In the genomic region with DNA sequence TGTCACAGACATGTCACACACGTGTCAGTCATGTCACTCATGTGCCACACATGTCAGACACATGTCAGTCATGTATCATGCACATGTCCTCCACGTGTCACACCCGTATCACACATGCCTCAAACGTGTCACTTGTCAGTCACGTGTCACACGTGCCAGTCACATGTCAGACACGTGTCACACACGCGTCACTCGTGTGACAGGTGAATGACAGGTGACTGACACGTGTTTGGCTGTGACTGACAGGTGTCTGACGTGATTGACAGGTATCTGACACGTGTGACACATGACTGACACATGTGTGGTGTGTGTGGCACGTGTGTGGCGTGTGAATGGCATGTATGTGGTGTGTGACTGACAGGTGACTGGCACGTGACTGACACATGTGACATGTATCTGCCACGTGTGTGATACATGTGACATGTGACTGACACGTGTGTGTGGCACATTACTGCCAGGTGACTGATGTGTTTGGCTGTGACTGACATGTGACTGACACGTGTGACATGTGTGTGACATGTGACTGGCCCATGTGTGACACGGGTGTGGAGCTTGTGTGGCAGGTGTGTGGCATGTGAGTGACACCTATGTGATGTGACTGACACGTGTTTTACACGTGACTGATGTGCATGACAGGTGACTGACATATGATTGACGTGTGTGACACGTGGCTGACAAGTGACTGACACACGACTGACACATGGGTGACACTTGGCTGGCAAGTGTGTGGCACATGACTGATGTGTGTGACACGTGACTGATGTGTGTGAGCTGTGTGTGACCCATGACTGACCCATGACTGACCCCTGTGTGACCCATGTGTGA, we compare ENCODE assay signal across 32 cellular contexts.
"Had no signal": no experiment of that assay in that cellular context is flagged by ENCODE, and none has a peak within 500 bp of the region (broad histone marks: within the 10 kb centered on the region; RNA-seq: fewer than 3 reads in every experiment).

No MANE protein-coding gene starts in this region.

- H3K9me3 Mint-ChIP-seq: activated CD8-positive, alpha-beta T cell treated with anti-CD3 and anti-CD28 coated beads for 36 hours; activated naive CD4-positive, alpha-beta T cell treated with anti-CD3 and anti-CD28 coated beads, Interleukin-2, amount 50 U/mL, for 24 hours; activated naive CD8-positive, alpha-beta T cell treated with anti-CD3 and anti-CD28 coated beads, Interleukin-2, amount 50 U/mL, for 24 hours; activated T-cell treated with anti-CD3 and anti-CD28 coated beads, Interleukin-2, amount 50 U/mL, for 4 hours; activated T-helper 17 cell treated with anti-CD3 and anti-CD28 coated beads, Interleukin-2, amount 50 U/mL, for 72 hours; stimulated activated effector memory CD8-positive, alpha-beta T cell treated with anti-CD3 and anti-CD28 coated beads, Interleukin-12 subunit alpha, Interleukin-12 subunit beta, amount 100 ng/mL, for 72 hours had no signal

- H3K27ac ChIP-seq: epithelial cell of prostate, esophagus squamous epithelium, gastrocnemius medialis, pancreas, prostate gland, sigmoid colon, suprapubic skin, tibial artery, WERI-Rb-1 had no signal

- FAIRE-seq: colon, endometrium, keratinocyte, pancreas, small intestine had no signal

- H3K4me3 Mint-ChIP-seq: activated CD8-positive, alpha-beta T cell treated with anti-CD3 and anti-CD28 coated beads for 36 hours; activated naive CD4-positive, alpha-beta T cell treated with anti-CD3 and anti-CD28 coated beads, Interleukin-2, amount 50 U/mL, for 24 hours; activated naive CD8-positive, alpha-beta T cell treated with anti-CD3 and anti-CD28 coated beads, Interleukin-2, amount 50 U/mL, for 24 hours; activated T-cell treated with anti-CD3 and anti-CD28 coated beads, Interleukin-2, amount 50 U/mL, for 4 hours; activated T-helper 17 cell treated with anti-CD3 and anti-CD28 coated beads, Interleukin-2, amount 50 U/mL, for 72 hours; nephron; stimulated activated effector memory CD8-positive, alpha-beta T cell treated with anti-CD3 and anti-CD28 coated beads, Interleukin-12 subunit alpha, Interleukin-12 subunit beta, amount 100 ng/mL, for 72 hours; T-helper 17 cell had no signal

- H3K27me3 ChIP-seq: esophagus squamous epithelium, gastrocnemius medialis, sigmoid colon, suprapubic skin, tibial artery had no signal

- ATAC-seq: activated CD8-positive, alpha-beta T cell treated with anti-CD3 and anti-CD28 coated beads for 36 hours; activated naive CD8-positive, alpha-beta T cell treated with anti-CD3 and anti-CD28 coated beads, Interleukin-2, amount 50 U/mL, for 24 hours; activated T-cell treated with anti-CD3 and anti-CD28 coated beads, Interleukin-2, amount 50 U/mL, for 4 hours; activated T-helper 17 cell treated with anti-CD3 and anti-CD28 coated beads, Interleukin-2, amount 50 U/mL, for 72 hours; gastrocnemius medialis; left cardiac atrium; pancreas; stimulated activated effector memory CD8-positive, alpha-beta T cell treated with anti-CD3 and anti-CD28 coated beads, Interleukin-12 subunit alpha, Interleukin-12 subunit beta, amount 100 ng/mL, for 72 hours; T-helper 17 cell had no signal

- H3K4me3 ChIP-seq: esophagus squamous epithelium, gastrocnemius medialis, pancreas, prostate gland, sigmoid colon, suprapubic skin, tibial artery had no signal

- H3K27me3 Mint-ChIP-seq: activated CD8-positive, alpha-beta T cell treated with anti-CD3 and anti-CD28 coated beads for 36 hours; activated naive CD4-positive, alpha-beta T cell treated with anti-CD3 and anti-CD28 coated beads, Interleukin-2, amount 50 U/mL, for 24 hours; T-helper 17 cell had no signal

- H3K36me3 Mint-ChIP-seq: stimulated activated effector memory CD8-positive, alpha-beta T cell treated with anti-CD3 and anti-CD28 coated beads, Interleukin-12 subunit alpha, Interleukin-12 subunit beta, amount 100 ng/mL, for 72 hours had no signal

- H3K27ac Mint-ChIP-seq: activated CD8-positive, alpha-beta T cell treated with anti-CD3 and anti-CD28 coated beads for 36 hours; activated naive CD4-positive, alpha-beta T cell treated with anti-CD3 and anti-CD28 coated beads, Interleukin-2, amount 50 U/mL, for 24 hours; activated naive CD8-positive, alpha-beta T cell treated with anti-CD3 and anti-CD28 coated beads, Interleukin-2, amount 50 U/mL, for 24 hours; activated T-helper 17 cell treated with anti-CD3 and anti-CD28 coated beads, Interleukin-2, amount 50 U/mL, for 72 hours; nephron; stimulated activated effector memory CD8-positive, alpha-beta T cell treated with anti-CD3 and anti-CD28 coated beads, Interleukin-12 subunit alpha, Interleukin-12 subunit beta, amount 100 ng/mL, for 72 hours; T-helper 17 cell had no signal

- H3K4me1 Mint-ChIP-seq: activated naive CD4-positive, alpha-beta T cell treated with anti-CD3 and anti-CD28 coated beads, Interleukin-2, amount 50 U/mL, for 24 hours; activated naive CD8-positive, alpha-beta T cell treated with anti-CD3 and anti-CD28 coated beads, Interleukin-2, amount 50 U/mL, for 24 hours; activated T-helper 17 cell treated with anti-CD3 and anti-CD28 coated beads, Interleukin-2, amount 50 U/mL, for 72 hours; nephron; stimulated activated effector memory CD8-positive, alpha-beta T cell treated with anti-CD3 and anti-CD28 coated beads, Interleukin-12 subunit alpha, Interleukin-12 subunit beta, amount 100 ng/mL, for 72 hours; T-helper 17 cell had no signal

- H3K36me3 ChIP-seq: esophagus squamous epithelium, gastrocnemius medialis, pancreas, prostate gland, sigmoid colon, suprapubic skin, tibial artery, WERI-Rb-1 had no signal

- H3K9me3 ChIP-seq: esophagus squamous epithelium, gastrocnemius medialis, pancreas, prostate gland, sigmoid colon, suprapubic skin had no signal

- H3K4me1 ChIP-seq: esophagus squamous epithelium, gastrocnemius medialis, pancreas, prostate gland, sigmoid colon, suprapubic skin, tibial artery had no signal

- DNase-seq: activated CD4-positive, alpha-beta T cell treated with anti-CD3 and anti-CD28 coated beads for 1 hour; activated CD4-positive, alpha-beta T cell treated with anti-CD3 and anti-CD28 coated beads, Interleukin-2, amount 50 U/mL, for 1 hour; activated CD8-positive, alpha-beta T cell treated with anti-CD3 and anti-CD28 coated beads for 36 hours; activated naive CD8-positive, alpha-beta T cell treated with anti-CD3 and anti-CD28 coated beads, Interleukin-2, amount 50 U/mL, for 24 hours; activated T-cell treated with anti-CD3 and anti-CD28 coated beads, Interleukin-2, amount 50 U/mL, for 4 hours; amygdala; dermis blood vessel endothelial cell; effector CD4-positive, alpha-beta T cell; esophagus squamous epithelium; gastrocnemius medialis; hippocampal formation; left cardiac atrium; mammary epithelial cell; pancreas; retina; sigmoid colon; small intestine; stimulated activated CD4-positive, alpha-beta T cell treated with anti-CD3 and anti-CD28 coated beads, Interleukin-4, amount 100 ng/mL, for 24 hours; T-helper 17 cell; T1000; tibial artery; WERI-Rb-1 had no signal
